Comparison of ENCODE assay signal across 8 cellular contexts in the genomic region with DNA sequence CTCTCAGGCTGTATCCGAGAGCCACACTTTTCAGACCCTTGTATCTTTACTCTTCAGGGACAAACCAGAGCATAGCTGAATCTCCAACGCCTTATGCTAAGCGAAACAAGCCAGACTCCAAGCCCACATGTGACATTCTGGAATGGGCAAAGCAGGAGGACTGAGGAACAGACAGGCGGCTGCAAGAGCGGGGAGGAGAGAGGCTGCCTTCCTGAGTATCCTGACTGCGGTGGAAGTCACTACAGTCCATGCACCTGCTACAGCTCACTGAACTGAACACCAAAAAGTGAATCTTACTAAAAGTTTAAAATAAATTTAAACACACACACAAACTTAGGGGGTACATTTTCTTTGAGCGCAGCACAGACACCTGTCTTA. TPM values are rescaled to one million over a fixed set of nuclear protein-coding genes. Genes with fewer than 3 reads are reported as not detected.
DNase-seq lines count a peak whose midpoint lies in the region; ATAC-seq, FAIRE-seq and TF ChIP-seq lines count a peak whose summit lies in the region.

No MANE protein-coding gene starts in this region.

- POLR2A ChIA-PET in A549 (lab: Yijun Ruan, JAX) = interaction anchor here (0.5 to 3.0 kb wide), 2 partner anchors 14 to 61 kb away, joined by 3 to 17 read pairs; a partner anchor contains a TSS

- DNase-seq in A549 (ENCODE audit: low read depth in 1 of 2, low spot score in 1 of 2) = peak in 1 of 2 experiments; percentile 23
- no peak for DNase-seq in brain microvascular endothelial cell
- DNase-seq in mesendoderm = no peak
- no peak for DNase-seq in NK-92 treated with Interleukin-12 subunit alpha and Interleukin-12 subunit beta, amount 100 ng/mL, for 24 hours (lab: John Stamatoyannopoulos, UW)
- DNase-seq in KBM-7 = no peak
- no peak for DNase-seq in HT-29 (ENCODE audit: low spot score)

- H3K4me2 ChIP-seq in A549 (peak overlapping the region; percentile 94), mesendoderm (ENCODE audit: low read length) (peak overlapping the region; percentile 92)

- H2BK15ac ChIP-seq in mesendoderm (replicated peaks; ENCODE audit: low read depth) = no peak overlapping the region

- no peak for TF ChIP-seq POLR2A in A549 (IDR thresholded peaks at IDR 0.05; ENCODE audit: low read length)

- H3K18ac ChIP-seq in mesendoderm (ENCODE audit: low read length) = no peak overlapping the region

- H3K4me3 ChIP-seq in A549 (peak overlapping the region; percentile 85), brain microvascular endothelial cell (ENCODE audit: low read depth, low read length) (peak overlapping the region; percentile 87), mesendoderm (ENCODE audit: low read length) (no peak overlapping the region)

- no peaks in the 10 kb centered on the region for H3K9me3 ChIP-seq in A549

- H3K27ac ChIP-seq in A549 = peak overlapping the region in 1 of 2 experiments; percentile 95; a peak in 2 of 6 replicates
- no peak overlapping the region for H3K27ac ChIP-seq in brain microvascular endothelial cell
- H3K27ac ChIP-seq in mesendoderm (ENCODE audit: low read depth, low read length) = no peak overlapping the region

- no peak overlapping the region for H2BK120ac ChIP-seq in mesendoderm (ENCODE audit: low read depth, low read length)

- no peak for FAIRE-seq in A549 (lab: Jason Lieb, UNC)

- H3K4ac ChIP-seq in mesendoderm (ENCODE audit: low read depth, low read length) = no peak overlapping the region

- H2AK5ac ChIP-seq in mesendoderm (ENCODE audit: low read length) = no peak overlapping the region

- no peak overlapping the region for H4K8ac ChIP-seq in mesendoderm (ENCODE audit: low read depth, low read length)

- H3K79me2 ChIP-seq in mesendoderm (ENCODE audit: control insufficient read depth, insufficient read depth, low read length) = peaks cover 19% of the 10 kb centered on the region

- H3K27me3 ChIP-seq in brain microvascular endothelial cell (replicated peaks) = no peaks in the 10 kb centered on the region
- H3K27me3 ChIP-seq in mesendoderm (ENCODE audit: insufficient read depth, low read length, poor library complexity) = no peaks in the 10 kb centered on the region

- no peak overlapping the region for H3K9ac ChIP-seq in mesendoderm (ENCODE audit: low read length)

- WGBS in A549 (ENCODE audit: missing lambda C conversion rate) = 74% methylated on average over 7 of the region's 7 CpGs
- no CpG with 5 or more reads among the region's 7 CpGs for WGBS in mesendoderm (ENCODE audit: extremely low coverage, insufficient coverage, low lambda C conversion rate)

- no peak for TF ChIP-seq EP300 in A549 (IDR thresholded peaks at IDR 0.05)

- peaks cover 9% of the 10 kb centered on the region for H3K79me1 ChIP-seq in mesendoderm (ENCODE audit: low read length)

- H4K5ac ChIP-seq in mesendoderm (ENCODE audit: low read length) = no peak overlapping the region

- TF ChIP-seq CTCF in A549 (IDR thresholded peaks at IDR 0.05) (no peak), brain microvascular endothelial cell (IDR thresholded peaks at IDR 0.05; ENCODE audit: low read depth, low read length, missing control alignments) (no peak)

- peak in 1 of 2 experiments; percentile 4; a peak in 3 of 6 replicates for ATAC-seq in A549
- ATAC-seq in HG03097 (IDR thresholded peaks at IDR 0.05; ENCODE audit: low FRiP score, unreplicated experiment) = peak; percentile 6
- ATAC-seq in GM19328 (IDR thresholded peaks at IDR 0.05; ENCODE audit: unreplicated experiment) = no peak

- no peak overlapping the region for H3K56ac ChIP-seq in mesendoderm (ENCODE audit: low read length)

- H3K4me1 ChIP-seq in A549 (peaks cover 9% of the 10 kb centered on the region), mesendoderm (ENCODE audit: control insufficient read depth, low read depth, low read length) (no peaks in the 10 kb centered on the region)

- no peak overlapping the region for H2BK5ac ChIP-seq in mesendoderm (ENCODE audit: low read length)

- no peak overlapping the region for H3K23ac ChIP-seq in mesendoderm (ENCODE audit: low read length)

- H3K36me3 ChIP-seq in brain microvascular endothelial cell (replicated peaks) (no peaks in the 10 kb centered on the region), mesendoderm (ENCODE audit: control insufficient read depth, insufficient read depth, low read length) (no peaks in the 10 kb centered on the region)

- in situ Hi-C loops in brain microvascular endothelial cell (cut with HindIII; ENCODE audit: low pct_ligation_motif_present, low sequenced_read_pairs) = no loop called here
- in situ Hi-C loops in KBM-7 (cut with MboI; ENCODE audit: low pct_unique_long_range_greater_than_20kb, low sequenced_read_pairs) = no loop called here

- TF ChIP-seq RAD21 in A549 (conservative IDR thresholded peaks at IDR 0.05 in 1 of 2, IDR thresholded peaks at IDR 0.05 in 1 of 2) = no peak

- CTCF ChIA-PET in A549 (lab: Yijun Ruan, JAX) = interaction anchor here (0.9 to 1.9 kb wide), 4 partner anchors 9 to 94 kb away, joined by 3 to 6 read pairs (median 3); no protein-coding TSS in a partner anchor

TF ChIP-seq in A549, 52 proteins besides CTCF, POLR2A, EP300 and RAD21:
- TF ChIP-seq, protein P1, sequence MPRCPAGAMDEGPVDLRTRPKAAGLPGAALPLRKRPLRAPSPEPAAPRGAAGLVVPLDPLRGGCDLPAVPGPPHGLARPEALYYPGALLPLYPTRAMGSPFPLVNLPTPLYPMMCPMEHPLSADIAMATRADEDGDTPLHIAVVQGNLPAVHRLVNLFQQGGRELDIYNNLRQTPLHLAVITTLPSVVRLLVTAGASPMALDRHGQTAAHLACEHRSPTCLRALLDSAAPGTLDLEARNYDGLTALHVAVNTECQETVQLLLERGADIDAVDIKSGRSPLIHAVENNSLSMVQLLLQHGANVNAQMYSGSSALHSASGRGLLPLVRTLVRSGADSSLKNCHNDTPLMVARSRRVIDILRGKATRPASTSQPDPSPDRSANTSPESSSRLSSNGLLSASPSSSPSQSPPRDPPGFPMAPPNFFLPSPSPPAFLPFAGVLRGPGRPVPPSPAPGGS (IDR thresholded peaks at IDR 0.05) = no peak
- TF ChIP-seq, protein P2, sequence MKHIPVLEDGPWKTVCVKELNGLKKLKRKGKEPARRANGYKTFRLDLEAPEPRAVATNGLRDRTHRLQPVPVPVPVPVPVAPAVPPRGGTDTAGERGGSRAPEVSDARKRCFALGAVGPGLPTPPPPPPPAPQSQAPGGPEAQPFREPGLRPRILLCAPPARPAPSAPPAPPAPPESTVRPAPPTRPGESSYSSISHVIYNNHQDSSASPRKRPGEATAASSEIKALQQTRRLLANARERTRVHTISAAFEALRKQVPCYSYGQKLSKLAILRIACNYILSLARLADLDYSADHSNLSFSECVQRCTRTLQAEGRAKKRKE (CRISPR knock-in tag; IDR thresholded peaks at IDR 0.05; ENCODE audit: low read depth) = no peak
- TF ChIP-seq, protein P3, sequence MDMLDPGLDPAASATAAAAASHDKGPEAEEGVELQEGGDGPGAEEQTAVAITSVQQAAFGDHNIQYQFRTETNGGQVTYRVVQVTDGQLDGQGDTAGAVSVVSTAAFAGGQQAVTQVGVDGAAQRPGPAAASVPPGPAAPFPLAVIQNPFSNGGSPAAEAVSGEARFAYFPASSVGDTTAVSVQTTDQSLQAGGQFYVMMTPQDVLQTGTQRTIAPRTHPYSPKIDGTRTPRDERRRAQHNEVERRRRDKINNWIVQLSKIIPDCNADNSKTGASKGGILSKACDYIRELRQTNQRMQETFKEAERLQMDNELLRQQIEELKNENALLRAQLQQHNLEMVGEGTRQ (IDR thresholded peaks at IDR 0.05) = no peak
- TF ChIP-seq CBX8 (IDR thresholded peaks at IDR 0.05) (no peak), JUN (IDR thresholded peaks at IDR 0.05) (no peak), GATA3 (IDR thresholded peaks at IDR 0.05; ENCODE audit: borderline replicate concordance) (no peak), FOXS1 (CRISPR knock-in tag; IDR thresholded peaks at IDR 0.05) (no peak), KDM1A (IDR thresholded peaks at IDR 0.05; ENCODE audit: low read depth) (no peak), HOXB13 (CRISPR knock-in tag; IDR thresholded peaks at IDR 0.05; ENCODE audit: low read depth) (no peak), JUNB (IDR thresholded peaks at IDR 0.05) (no peak), NPAS2 (CRISPR knock-in tag; IDR thresholded peaks at IDR 0.05; ENCODE audit: borderline replicate concordance) (no peak), PHF8 (IDR thresholded peaks at IDR 0.05; ENCODE audit: borderline replicate concordance, low read depth) (no peak)

RNA-seq across cellular contexts. Expression of a gene that starts 1.5 kb away (rescaled TPM):
- 68.2 and 83.3 TPM in 2 replicates for polyA plus RNA-seq in A549 (2011; rRNA removed)
- 60.4 TPM in 2 replicates for polyA plus RNA-seq in A549 (2012; cell fraction: cytosol; rRNA removed)
- polyA plus RNA-seq in A549 (2012; cell fraction: nucleus; rRNA removed) = 124 and 168 TPM in 2 replicates
- polyA plus RNA-seq in A549 (2017; fragmentation: RNase III; extraction: RNeasy Plus Mini Kit Qiagen cat#74134 plus additional on column Dnase treatment) = 69.4 to 71.2 TPM (median 70.8 TPM) in 3 replicates
- 112 and 132 TPM in 2 replicates for polyA minus RNA-seq in A549 (2011; rRNA and poly(A)+ RNA removed)
- 41.4 TPM for polyA plus RNA-seq in mesendoderm (2013, experiment 1 of 2)
- polyA plus RNA-seq in mesendoderm (2013, experiment 2 of 2) = 43.9 TPM
- 193 and 215 TPM in 2 replicates for total RNA-seq in HT-29 (2014; rRNA removed; shearing (Covaris generic))
